In genomic region chr3:50287262-50287661, GRCh38 we compare ENCODE assay signal across 25 cellular contexts. TPM values are rescaled to one million over a fixed set of nuclear protein-coding genes. Genes with fewer than 3 reads are reported as not detected.
DNase-seq lines count a peak whose midpoint lies in the region; ATAC-seq and TF ChIP-seq lines count a peak whose summit lies in the region.
"Had no signal": no experiment of that assay in that cellular context is flagged by ENCODE, and none has a peak within 500 bp of the region (broad histone marks: within the 10 kb centered on the region; RNA-seq: fewer than 3 reads in every experiment).

No MANE protein-coding gene starts in this region.

- H3K9me3 ChIP-seq in right atrium auricular region = no peaks in the 10 kb centered on the region

- H3K4me3 ChIP-seq in right atrium auricular region = no peak overlapping the region
- H3K4me3 ChIP-seq: GM12878 had no signal

- no peaks in the 10 kb centered on the region for H3K27me3 Mint-ChIP-seq in stimulated activated naive B cell treated with anti-CD40 and anti-IgM and Interleukin-4, amounts not matched to agents 10 μg/mL and 1 μg/mL and 100 μg/mL, for 72 hours
- H3K27me3 Mint-ChIP-seq in effector memory CD8-positive, alpha-beta T cell = no peaks in the 10 kb centered on the region
- H3K27me3 Mint-ChIP-seq: CD4-positive, alpha-beta memory T cell had no signal

- peaks cover 0 to 47% of the 10 kb centered on the region in 2 donors for H3K4me1 ChIP-seq in right atrium auricular region

- intact Hi-C loops in Right ventricle myocardium inferior (cut with DNase I) (loop anchor here (5.0 kb wide), 1 partner anchor 565 kb away; the partner anchor contains the start of gene GMPPB), cardiac septum (cut with DNase I) (loop anchor here (5.0 kb wide), 1 partner anchor 40 kb away; the partner anchor contains the start of gene TUSC2), Right ventricle myocardium superior (cut with DNase I) (no loop called here)

- H3K27ac Mint-ChIP-seq in stimulated activated naive B cell treated with anti-CD40 and anti-IgM and Interleukin-4, amounts not matched to agents 10 μg/mL and 1 μg/mL and 100 μg/mL, for 72 hours = peak overlapping the region; percentile 43
- H3K27ac Mint-ChIP-seq in effector memory CD8-positive, alpha-beta T cell = no peak overlapping the region

- no peaks in the 10 kb centered on the region for H3K9me3 Mint-ChIP-seq in stimulated activated naive B cell treated with anti-CD40 and anti-IgM and Interleukin-4, amounts not matched to agents 10 μg/mL and 1 μg/mL and 100 μg/mL, for 72 hours
- H3K9me3 Mint-ChIP-seq in effector memory CD8-positive, alpha-beta T cell = no peaks in the 10 kb centered on the region
- H3K9me3 Mint-ChIP-seq: CD4-positive, alpha-beta memory T cell had no signal

- TF ChIP-seq CTCF in right atrium auricular region (IDR thresholded peaks at IDR 0.05) (no peak), GM13976 (IDR thresholded peaks at IDR 0.05; ENCODE audit: borderline replicate concordance, control extremely low read depth, extremely low read depth, insufficient read depth, missing control alignments) (no peak)

- peak overlapping the region; percentile 55 to 67 for H3K27ac ChIP-seq in right atrium auricular region

- H3K4me1 Mint-ChIP-seq in stimulated activated naive B cell treated with anti-CD40 and anti-IgM and Interleukin-4, amounts not matched to agents 10 μg/mL and 1 μg/mL and 100 μg/mL, for 72 hours = peaks cover 10 to 14% of the 10 kb centered on the region in 2 donors
- H3K4me1 Mint-ChIP-seq in effector memory CD8-positive, alpha-beta T cell (ENCODE audit: low read depth in 2 of 2) = peaks cover 7 to 10% of the 10 kb centered on the region in 2 donors

- no peaks in the 10 kb centered on the region for H3K27me3 ChIP-seq in right atrium auricular region

- no peak overlapping the region for H3K4me3 Mint-ChIP-seq in stimulated activated naive B cell treated with anti-CD40 and anti-IgM and Interleukin-4, amounts not matched to agents 10 μg/mL and 1 μg/mL and 100 μg/mL, for 72 hours
- no peak overlapping the region for H3K4me3 Mint-ChIP-seq in effector memory CD8-positive, alpha-beta T cell

- peaks cover 30 to 42% of the 10 kb centered on the region in 2 donors for H3K36me3 Mint-ChIP-seq in stimulated activated naive B cell treated with anti-CD40 and anti-IgM and Interleukin-4, amounts not matched to agents 10 μg/mL and 1 μg/mL and 100 μg/mL, for 72 hours
- peaks cover 26% of the 10 kb centered on the region for H3K36me3 Mint-ChIP-seq in effector memory CD8-positive, alpha-beta T cell (ENCODE audit: insufficient read depth)

- ATAC-seq in Right ventricle myocardium inferior (peak; percentile 68), Right ventricle myocardium superior (ENCODE audit: poor library complexity) (peak; percentile 63)
- ATAC-seq in stimulated activated naive B cell treated with anti-CD40 and anti-IgM and Interleukin-4, amounts not matched to agents 10 μg/mL and 1 μg/mL and 100 μg/mL, for 72 hours (replicated peaks) = no peak
- no peak for ATAC-seq in effector memory CD8-positive, alpha-beta T cell (replicated peaks)
- ATAC-seq: GM12878, HCT116 had no signal

- DNase-seq in Right ventricle myocardium inferior (ENCODE audit: missing footprints) = peak; percentile 83
- DNase-seq in cardiac septum (ENCODE audit: low spot score) = no peak
- DNase-seq in Right ventricle myocardium superior = peak; percentile 75
- no peak for DNase-seq in right atrium auricular region (ENCODE audit: low spot score)
- no peak for DNase-seq in stimulated activated naive B cell treated with anti-CD40 and anti-IgM and Interleukin-4, amounts not matched to agents 10 μg/mL and 1 μg/mL and 100 μg/mL, for 72 hours
- DNase-seq in effector memory CD8-positive, alpha-beta T cell = no peak
- DNase-seq in central memory CD4-positive, alpha-beta T cell = no peak
- DNase-seq in GM13976 (ENCODE audit: low spot score) = no peak
- DNase-seq: C1 segment of cervical spinal cord, COR-L47, DMS53, Karpas-422, NCI-H1092, NCI-H1417 treated with DMSO at 0.1 percent for 48 hours, NCI-H1694 treated with DMSO at 0.1 percent for 48 hours, NCI-H2081, NCI-H2227 treated with DMSO at 0.1 percent for 48 hours, NCI-H69 had no signal

- H3K36me3 ChIP-seq in right atrium auricular region = peaks cover 38% of the 10 kb centered on the region

- in situ Hi-C loops in GM13976 (cut with MboI; ENCODE audit: low sequenced_read_pairs, unreplicated experiment) = no loop called here

RNA-seq across cellular contexts. Expression of gene IFRD2, which starts 5.0 kb away (rescaled TPM):
- 69.4 TPM for total RNA-seq in Right ventricle myocardium inferior
- total RNA-seq in cardiac septum = 45.7 TPM
- total RNA-seq in Right ventricle myocardium superior = 70.1 TPM
- total RNA-seq in right atrium auricular region = 10 to 100 TPM; 51.0 to 58.5 TPM

RNA-seq across cellular contexts. Expression of gene LSMEM2, which starts 8.4 kb away (rescaled TPM):
- total RNA-seq in Right ventricle myocardium inferior (29.8 TPM), cardiac septum (25.7 TPM), Right ventricle myocardium superior (29.6 TPM), right atrium auricular region (10 to 100 TPM in 1 of 2 donors, 1 to 10 TPM in 1; 9.0 to 10.6 TPM)
- total RNA-seq: A673; CD4-positive, alpha-beta memory T cell; GM12878; HT-29; NCI-H460; OCI-LY7 had no signal

RNA-seq across cellular contexts. Expression of gene HYAL3, which starts 11.9 kb away (rescaled TPM):
- 1.4 TPM for total RNA-seq in Right ventricle myocardium inferior
- 1.3 TPM for total RNA-seq in cardiac septum
- total RNA-seq in Right ventricle myocardium superior = 1.2 TPM
- 1 to 10 TPM in 1 of 2 donors, under 1 TPM in 1; 0.74 to 3.5 TPM for total RNA-seq in right atrium auricular region

RNA-seq across cellular contexts. Expression of gene NAA80, which starts 11.9 kb away (rescaled TPM):
- total RNA-seq in Right ventricle myocardium inferior = 5.8 TPM
- 8.5 TPM for total RNA-seq in cardiac septum
- 6.3 TPM for total RNA-seq in Right ventricle myocardium superior
- total RNA-seq in right atrium auricular region = 10 to 100 TPM in 1 of 2 donors, 1 to 10 TPM in 1; 9.0 to 10.7 TPM

RNA-seq across cellular contexts. Expression of gene HYAL1, which starts 16.1 kb away (rescaled TPM):
- total RNA-seq in Right ventricle myocardium inferior = 70.1 TPM
- total RNA-seq in cardiac septum = 51.6 TPM
- total RNA-seq in Right ventricle myocardium superior = 66.5 TPM
- total RNA-seq in right atrium auricular region = 10 to 100 TPM; 38.1 to 40.8 TPM

Comparison
In these comparisons a context has a peak if more than half of its experiments do, and no peak if none do; other contexts are left out.
1. DNase-seq: peak in Right ventricle myocardium inferior (single experiment) and Right ventricle myocardium superior (single experiment); none in cardiac septum (single experiment), right atrium auricular region (single experiment), stimulated activated naive B cell treated with anti-CD40 and anti-IgM and Interleukin-4, amounts not matched to agents 10 μg/mL and 1 μg/mL and 100 μg/mL, for 72 hours (single experiment), effector memory CD8-positive, alpha-beta T cell (0 of 3), central memory CD4-positive, alpha-beta T cell (single experiment) and GM13976 (single experiment).
2. ATAC-seq: peak in Right ventricle myocardium inferior (single experiment) and Right ventricle myocardium superior (single experiment); none in stimulated activated naive B cell treated with anti-CD40 and anti-IgM and Interleukin-4, amounts not matched to agents 10 μg/mL and 1 μg/mL and 100 μg/mL, for 72 hours (0 of 2) and effector memory CD8-positive, alpha-beta T cell (single experiment).